In the genomic region with DNA sequence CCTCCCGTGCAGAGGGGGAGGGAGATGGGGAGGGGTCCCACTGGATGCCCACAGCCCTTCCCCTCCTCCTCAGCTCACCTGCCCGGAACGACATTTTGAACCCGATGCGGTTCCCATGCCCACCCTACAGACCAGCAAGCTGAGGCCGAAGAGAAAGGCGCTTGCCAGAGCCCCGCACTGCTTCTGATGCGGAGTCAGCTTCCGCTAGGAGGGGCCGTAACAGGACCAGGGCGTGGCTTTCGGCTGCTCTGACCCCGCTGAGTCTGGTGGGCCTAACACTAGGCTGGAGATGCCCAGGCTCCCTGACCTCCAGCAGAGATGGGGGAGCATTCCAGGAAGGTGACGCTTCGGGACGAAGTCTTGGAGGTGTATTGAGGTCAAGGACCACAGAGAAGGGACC, we compare ENCODE assay signal across 25 cellular contexts. TPM values are rescaled to one million over a fixed set of nuclear protein-coding genes. Genes with fewer than 3 reads are reported as not detected.
"Had no signal": no experiment of that assay in that cellular context is flagged by ENCODE, and none has a peak within 500 bp of the region (broad histone marks: within the 10 kb centered on the region; RNA-seq: fewer than 3 reads in every experiment).

No MANE protein-coding gene starts in this region.

- H3K36me3 Mint-ChIP-seq: activated naive CD4-positive, alpha-beta T cell treated with anti-CD3 and anti-CD28 coated beads, Interleukin-2, amount 10 ng/mL, durations not matched to agents 7 days and 5 days; activated naive CD8-positive, alpha-beta T cell treated with anti-CD3 and anti-CD28 coated beads for 36 hours had no signal

- H3K9me3 ChIP-seq: MG63 had no signal

- ATAC-seq: activated CD4-positive, CD25-positive, alpha-beta regulatory T cell treated with anti-CD3 and anti-CD28 coated beads, Interleukin-2, amount 50 U/mL, for 24 hours; activated CD8-positive, alpha-beta T cell treated with anti-CD3 and anti-CD28 coated beads for 36 hours; activated T-cell treated with anti-CD3 and anti-CD28 coated beads, Interleukin-2, amount 50 U/mL, for 72 hours; PC-3 had no signal

- FAIRE-seq: RCC 7860 had no signal

- H3K9me3 Mint-ChIP-seq: activated CD8-positive, alpha-beta T cell treated with anti-CD3 and anti-CD28 coated beads for 36 hours; activated naive CD4-positive, alpha-beta T cell treated with anti-CD3 and anti-CD28 coated beads, Interleukin-2, amount 10 ng/mL, durations not matched to agents 7 days and 5 days; activated naive CD8-positive, alpha-beta T cell treated with anti-CD3 and anti-CD28 coated beads for 36 hours; activated T-cell treated with anti-CD3 and anti-CD28 coated beads, Interleukin-2, amount 50 U/mL, for 72 hours; activated T-helper 2 cell treated with anti-CD3 and anti-CD28 coated beads, Interferon-gamma antibody, Interleukin-2, Interleukin-4, amounts not matched to agents 10 μg/mL and 5 μg/mL and 100 μg/mL, durations not matched to agents 14 hours and 24 hours and 36 hours had no signal

- H3K4me3 Mint-ChIP-seq: activated CD8-positive, alpha-beta T cell treated with anti-CD3 and anti-CD28 coated beads for 36 hours; activated naive CD4-positive, alpha-beta T cell treated with anti-CD3 and anti-CD28 coated beads, Interleukin-2, amount 10 ng/mL, durations not matched to agents 7 days and 5 days; activated naive CD8-positive, alpha-beta T cell treated with anti-CD3 and anti-CD28 coated beads for 36 hours; activated T-cell treated with anti-CD3 and anti-CD28 coated beads, Interleukin-2, amount 50 U/mL, for 72 hours had no signal

- H3K27ac ChIP-seq: WERI-Rb-1 had no signal

- H3K27ac Mint-ChIP-seq: activated CD8-positive, alpha-beta T cell treated with anti-CD3 and anti-CD28 coated beads for 36 hours; activated naive CD4-positive, alpha-beta T cell treated with anti-CD3 and anti-CD28 coated beads, Interleukin-2, amount 10 ng/mL, durations not matched to agents 7 days and 5 days; activated naive CD8-positive, alpha-beta T cell treated with anti-CD3 and anti-CD28 coated beads for 36 hours; activated T-cell treated with anti-CD3 and anti-CD28 coated beads, Interleukin-2, amount 50 U/mL, for 72 hours; activated T-helper 2 cell treated with anti-CD3 and anti-CD28 coated beads, Interferon-gamma antibody, Interleukin-2, Interleukin-4, amounts not matched to agents 10 μg/mL and 5 μg/mL and 100 μg/mL, durations not matched to agents 14 hours and 24 hours and 36 hours had no signal

- H3K4me3 ChIP-seq: MG63 had no signal

- H3K36me3 ChIP-seq: MG63, WERI-Rb-1 had no signal

- DNase-seq: activated CD4-positive, alpha-beta T cell treated with anti-CD3 and anti-CD28 coated beads for 4 hours; activated CD8-positive, alpha-beta memory T cell treated with anti-CD3 and anti-CD28 coated beads, Interleukin-2, amount 50 U/mL, for 4 hours; activated CD8-positive, alpha-beta T cell treated with anti-CD3 and anti-CD28 coated beads for 36 hours; activated gamma-delta T cell treated with Interleukin-2 at 50 U/mL for 16 hours; activated naive CD4-positive, alpha-beta T cell treated with anti-CD3 and anti-CD28 coated beads, Interleukin-2, amount 10 ng/mL, durations not matched to agents 7 days and 5 days; activated naive CD8-positive, alpha-beta T cell treated with anti-CD3 and anti-CD28 coated beads for 36 hours; activated T-cell treated with anti-CD3 and anti-CD28 coated beads, Interleukin-2, amount 50 U/mL, for 72 hours; MG63; MV-4-11; NCI-H1092 treated with DMSO at 0.1 percent for 48 hours; NCI-H1417 treated with DMSO at 0.1 percent for 48 hours; NCI-H1694; NCI-H2029; NCI-H2107; NCI-H524; PC-3; SHP77; T-helper 1 cell; WERI-Rb-1 had no signal

RNA-seq across cellular contexts. Expression of a gene that starts 6.7 kb away (rescaled TPM):
- total RNA-seq: activated CD8-positive, alpha-beta T cell treated with anti-CD3 and anti-CD28 coated beads for 36 hours; activated naive CD8-positive, alpha-beta T cell treated with anti-CD3 and anti-CD28 coated beads for 36 hours; activated T-cell treated with anti-CD3 and anti-CD28 coated beads, Interleukin-2, amount 50 U/mL, for 72 hours; activated T-helper 2 cell treated with anti-CD3 and anti-CD28 coated beads, Interferon-gamma antibody, Interleukin-2, Interleukin-4, amounts not matched to agents 10 μg/mL and 5 μg/mL and 100 μg/mL, durations not matched to agents 14 hours and 24 hours and 36 hours; cardiac septum; T-helper 2 cell treated with Interferon-gamma antibody and Interleukin-4, amounts not matched to agents 100 ng/mL and 5 ng/mL, for 36 hours had no signal
- polyA plus RNA-seq: adipose tissue had no signal
